In the genomic region with DNA sequence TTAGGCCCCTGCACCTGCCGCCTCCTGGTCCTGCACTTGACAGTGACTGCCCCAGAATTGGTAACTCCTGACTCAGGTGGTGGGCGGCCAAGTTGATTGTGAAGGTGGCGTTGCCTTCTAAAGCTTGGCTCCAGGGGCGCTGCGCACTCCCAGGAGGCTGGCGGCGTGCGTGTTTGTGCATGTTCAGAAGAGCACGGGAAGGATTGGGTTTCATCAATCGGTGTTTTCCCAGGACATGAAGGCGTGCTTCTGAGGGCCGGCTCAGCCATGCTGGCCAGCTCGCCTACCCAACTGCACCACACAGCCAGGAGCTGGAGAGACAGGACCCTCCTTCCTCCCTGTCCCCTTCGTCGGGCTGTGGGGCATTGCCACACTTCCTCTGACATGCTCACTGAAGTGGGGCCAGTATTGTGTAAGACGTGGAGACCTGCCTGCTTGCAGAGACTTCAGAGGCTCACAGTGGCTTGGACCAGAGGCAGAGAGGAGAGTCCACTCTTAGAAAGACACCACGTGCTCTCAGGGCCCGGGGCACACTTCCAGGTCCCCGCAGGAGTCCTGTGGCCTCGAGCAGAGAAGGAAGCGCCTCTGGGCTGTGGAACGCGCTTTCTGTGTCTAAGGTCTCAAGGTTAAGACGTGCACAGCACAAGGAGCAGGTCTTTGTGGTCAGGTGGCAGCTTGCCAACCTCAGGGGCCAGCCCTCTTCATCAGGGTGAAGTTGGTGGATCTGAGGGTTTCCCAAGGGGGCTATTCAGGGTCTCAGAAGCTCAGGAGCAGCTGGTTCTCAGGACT, we compare ENCODE assay signal across 8 cellular contexts. TPM values are rescaled to one million over a fixed set of nuclear protein-coding genes. Genes with fewer than 3 reads are reported as not detected.
DNase-seq lines count a peak whose midpoint lies in the region; ATAC-seq and TF ChIP-seq lines count a peak whose summit lies in the region.

No MANE protein-coding gene starts in this region.

- ATAC-seq in GM21515 (IDR thresholded peaks at IDR 0.05; ENCODE audit: unreplicated experiment) (no peak), HG02798 (IDR thresholded peaks at IDR 0.05; ENCODE audit: poor library complexity, unreplicated experiment) (no peak)

- H3K27ac ChIP-seq in dorsolateral prefrontal cortex = peak overlapping the region in 57 of 59 donors; percentile 28 to 91 (median 73)

- peak in 3 of 56 donors; percentile 9 to 30 (median 21) for TF ChIP-seq CTCF in dorsolateral prefrontal cortex (IDR thresholded peaks at IDR 0.05 in 54 of 56, conservative IDR thresholded peaks at IDR 0.05 in 2 of 56; ENCODE audit: low read depth in 1 of 56, partially characterized antibody in 56 of 56)
- TF ChIP-seq CTCF in GM10248 (IDR thresholded peaks at IDR 0.05; ENCODE audit: control extremely low read depth, extremely low read depth, low read depth, missing control alignments) = no peak

- peak overlapping the region in 54 of 59 donors; percentile 3 to 98 (median 87) for H3K4me3 ChIP-seq in dorsolateral prefrontal cortex

- in situ Hi-C loops in G401 (cut with HindIII; ENCODE audit: low sequenced_read_pairs) = no loop called here

- CTCF ChIA-PET in GM10248 (lab: Yijun Ruan, JAX) = interaction anchor here (0.7 to 1.5 kb wide), 3 partner anchors 9 to 88 kb away, joined by 3 to 4 read pairs (median 4); a partner anchor contains a TSS

- POLR2A ChIA-PET in GM10248 (lab: Yijun Ruan, JAX) = interaction anchor here (0.5 kb wide), 1 partner anchor 16 kb away, joined by 3 read pairs; no protein-coding TSS in a partner anchor

- DNase-seq in G401 (ENCODE audit: low spot score) = peak; percentile 67
- DNase-seq in NCI-H2196 (lab: John Stamatoyannopoulos, UW; ENCODE audit: unreplicated experiment) = peak; percentile 88
- DNase-seq in dorsolateral prefrontal cortex = peak in 9 of 10 donors; percentile 58 to 86 (median 75)
- peak; percentile 31 to 96 (median 72) for DNase-seq in posterior cingulate gyrus
- no peak for DNase-seq in OCI-M2 (lab: John Stamatoyannopoulos, UW; ENCODE audit: unreplicated experiment)
- DNase-seq in GM10248 (ENCODE audit: extremely low spot score) = no peak

- H3K27me3 ChIP-seq in dorsolateral prefrontal cortex = no peaks in the 10 kb centered on the region

- intact Hi-C loops in dorsolateral prefrontal cortex (cut with DNase I) = loop anchor here in 1 of 2 donors (5.0 kb wide), 1 partner anchor 45 kb away; a partner anchor contains a TSS
- intact Hi-C loops in posterior cingulate gyrus (cut with DNase I) = loop anchor here (2.0 kb wide), 1 partner anchor 44 kb away; a partner anchor contains a TSS

RNA-seq across cellular contexts. Expression of a gene that starts 2.8 kb away (rescaled TPM):
- 28.6 and 32.2 TPM in 2 replicates for total RNA-seq in G401 (2014; rRNA removed; shearing (Covaris generic))
- total RNA-seq in dorsolateral prefrontal cortex = 100 to 1,000 TPM in 1 of 120 experiments, 10 to 100 TPM in 119; 34.4 to 107 (median 63.1) TPM

RNA-seq across cellular contexts. Expression of a gene that starts 22.9 kb away (rescaled TPM):
- total RNA-seq in G401 (2014; rRNA removed; shearing (Covaris generic)) = 38.8 and 54.4 TPM in 2 replicates
- total RNA-seq in dorsolateral prefrontal cortex = 100 to 1,000 TPM in 8 of 120 experiments, 10 to 100 TPM in 112; 51.5 to 125 (median 72.9) TPM

RNA-seq across cellular contexts. Expression of a gene that starts 25.9 kb away (rescaled TPM):
- total RNA-seq in G401 (2014; rRNA removed; shearing (Covaris generic)) = 2.7 and 4.1 TPM in 2 replicates
- total RNA-seq in dorsolateral prefrontal cortex = 1 to 10 TPM in 19 of 120 experiments, under 1 TPM in 97, not detected in 4; 0.20 to 1.6 (median 0.60) TPM

RNA-seq across cellular contexts. Expression of a gene that starts 32.5 kb away (rescaled TPM):
- 0.41 and 2.3 TPM in 2 replicates for total RNA-seq in G401 (2014; rRNA removed; shearing (Covaris generic))
- under 1 TPM in 29 of 120 experiments, not detected in 91; 0.17 to 0.90 (median 0.28) TPM for total RNA-seq in dorsolateral prefrontal cortex

RNA-seq across cellular contexts. Expression of a gene that starts 38.1 kb away (rescaled TPM):
- 44.6 and 64.4 TPM in 2 replicates for total RNA-seq in G401 (2014; rRNA removed; shearing (Covaris generic))
- 10 to 100 TPM in 3 of 120 experiments, 1 to 10 TPM in 117; 1.2 to 14.8 (median 4.0) TPM for total RNA-seq in dorsolateral prefrontal cortex

Comparison
In these comparisons a context has a peak if more than half of its experiments do, and no peak if none do; other contexts are left out.
1. DNase-seq: peak in G401 (single experiment), NCI-H2196 (single experiment), dorsolateral prefrontal cortex (9 of 10) and posterior cingulate gyrus (10 of 10); none in OCI-M2 (single experiment) and GM10248 (single experiment).